8 cellular contexts compared by ENCODE assay signal in genomic region chr2:26033270-26033768, GRCh38. TPM values are rescaled to one million over a fixed set of nuclear protein-coding genes. Genes with fewer than 3 reads are reported as not detected.
A peak's percentile ranks its signal among the peaks of the same experiment; 100 is the strongest.
DNase-seq lines count a peak whose midpoint lies in the region; ATAC-seq and TF ChIP-seq lines count a peak whose summit lies in the region.

No MANE protein-coding gene starts in this region.

- TF ChIP-seq CTCF in HFF-Myc (IDR thresholded peaks at IDR 0.05; ENCODE audit: low read depth, low read length, missing control alignments): no peak
- TF ChIP-seq CTCF in right lobe of liver (IDR thresholded peaks at IDR 0.05): no peak

- peak in 3 of 4 donors; percentile 16 to 52 (median 31) for ATAC-seq in right lobe of liver

- peak; percentile 46 for DNase-seq in activated CD4-positive, alpha-beta T cell treated with anti-CD3 and anti-CD28 coated beads for 48 hours
- no peak for DNase-seq in activated CD4-positive, alpha-beta T cell treated with anti-CD3 and anti-CD28 coated beads, Interleukin-2, amount 50 U/mL, for 48 hours
- DNase-seq in HFF-Myc (ENCODE audit: extremely low read depth, low read depth): peak; percentile 64
- DNase-seq in NAMALWA (ENCODE audit: low spot score): peak; percentile 87
- DNase-seq in SHP77 treated with DMSO at 0.1 percent for 48 hours (lab: John Stamatoyannopoulos, UW): peak; percentile 90
- DNase-seq in dermis blood vessel endothelial cell: peak; percentile 81
- DNase-seq in right lobe of liver: peak in 2 of 3 donors; percentile 62 to 67
- DNase-seq in superior temporal gyrus (ENCODE audit: extremely low spot score): peak; percentile 69

- H3K27ac ChIP-seq in right lobe of liver: peak overlapping the region; percentile 85 to 92 (median 88)

- WGBS in right lobe of liver (ENCODE audit: insufficient coverage, low coverage, low lambda C conversion rate, missing lambda C conversion rate): 2% methylated on average over 21 of the region's 32 CpGs

- no peaks in the 10 kb centered on the region for H3K36me3 ChIP-seq in right lobe of liver

- no peak for TF ChIP-seq POLR2A in right lobe of liver (IDR thresholded peaks at IDR 0.05)

- H3K4me3 ChIP-seq in HFF-Myc (replicated peaks; ENCODE audit: low read depth, low read length) (peak overlapping the region; percentile 96), right lobe of liver (peak overlapping the region; percentile 80 to 94 (median 84))

- H3K9me3 ChIP-seq in right lobe of liver: no peaks in the 10 kb centered on the region

- peaks cover 0 to 18% (median 6%) of the 10 kb centered on the region in 4 donors for H3K4me1 ChIP-seq in right lobe of liver

- intact Hi-C loops in right lobe of liver (cut with DNase I): no loop called here

- no peaks in the 10 kb centered on the region for H3K27me3 ChIP-seq in right lobe of liver

RNA-seq across cellular contexts. Expression of gene RAB10, which starts 0.6 kb away (rescaled TPM):
- 101 and 176 TPM in 2 replicates for total RNA-seq in dermis blood vessel endothelial cell
- total RNA-seq in right lobe of liver: 10 to 100 TPM; 41.6 to 95.1 (median 70.6) TPM

RNA-seq across cellular contexts. Expression of gene KIF3C, which starts 51.0 kb away (rescaled TPM):
- total RNA-seq in dermis blood vessel endothelial cell (12.6 and 23.3 TPM in 2 replicates), right lobe of liver (1 to 10 TPM in 3 of 6 experiments, under 1 TPM in 3; 0.88 to 2.2 (median 1.0) TPM)

Comparison
In these comparisons a context has a peak if more than half of its experiments do, and no peak if none do; other contexts are left out.
1. DNase-seq: peak in activated CD4-positive, alpha-beta T cell treated with anti-CD3 and anti-CD28 coated beads for 48 hours (single experiment), HFF-Myc (single experiment), NAMALWA (single experiment), SHP77 treated with DMSO at 0.1 percent for 48 hours (single experiment), dermis blood vessel endothelial cell (single experiment), right lobe of liver (2 of 3) and superior temporal gyrus (single experiment); none in activated CD4-positive, alpha-beta T cell treated with anti-CD3 and anti-CD28 coated beads, Interleukin-2, amount 50 U/mL, for 48 hours (0 of 2).